In genomic region chr17:82881900-82882714, GRCh38 we compare ENCODE assay signal across 1 cellular context.
TF ChIP-seq lines count a peak whose summit lies in the region.

No MANE protein-coding gene starts in this region.

TF ChIP-seq in HepG2, 621 proteins besides CTCF, POLR2A, EP300 and RAD21 (continued from another document and continues in another):
- TF ChIP-seq, protein P1, sequence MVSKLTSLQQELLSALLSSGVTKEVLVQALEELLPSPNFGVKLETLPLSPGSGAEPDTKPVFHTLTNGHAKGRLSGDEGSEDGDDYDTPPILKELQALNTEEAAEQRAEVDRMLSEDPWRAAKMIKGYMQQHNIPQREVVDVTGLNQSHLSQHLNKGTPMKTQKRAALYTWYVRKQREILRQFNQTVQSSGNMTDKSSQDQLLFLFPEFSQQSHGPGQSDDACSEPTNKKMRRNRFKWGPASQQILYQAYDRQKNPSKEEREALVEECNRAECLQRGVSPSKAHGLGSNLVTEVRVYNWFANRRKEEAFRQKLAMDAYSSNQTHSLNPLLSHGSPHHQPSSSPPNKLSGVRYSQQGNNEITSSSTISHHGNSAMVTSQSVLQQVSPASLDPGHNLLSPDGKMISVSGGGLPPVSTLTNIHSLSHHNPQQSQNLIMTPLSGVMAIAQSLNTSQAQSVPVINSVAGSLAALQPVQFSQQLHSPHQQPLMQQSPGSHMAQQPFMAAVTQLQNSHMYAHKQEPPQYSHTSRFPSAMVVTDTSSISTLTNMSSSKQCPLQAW (CRISPR knock-in tag; IDR thresholded peaks at IDR 0.05), result no peak; the same call in 1 of the 2 replicates
- TF ChIP-seq ZKSCAN8 (CRISPR knock-in tag; IDR thresholded peaks at IDR 0.05; ENCODE audit: borderline replicate concordance) (no peak), MLX (CRISPR knock-in tag; IDR thresholded peaks at IDR 0.05) (no peak), EED (CRISPR knock-in tag; IDR thresholded peaks at IDR 0.05) (0 out of 2 replicates have a peak, but pooled peaks have one; percentile 32), ZFP41 (CRISPR knock-in tag; IDR thresholded peaks at IDR 0.05; ENCODE audit: borderline replicate concordance) (no peak), SNAPC2 (CRISPR knock-in tag; IDR thresholded peaks at IDR 0.05) (no peak), ZNF224 (CRISPR knock-in tag; IDR thresholded peaks at IDR 0.05) (no peak), KLF13 (CRISPR knock-in tag; IDR thresholded peaks at IDR 0.05) (no peak), MAZ (IDR thresholded peaks at IDR 0.05; ENCODE audit: borderline replicate concordance, low read depth, low read length) (peak; percentile 24; the same call in 1 of the 2 replicates), MAZ (CRISPR knock-in tag; IDR thresholded peaks at IDR 0.05; ENCODE audit: low read depth) (no peak), TEAD2 (CRISPR knock-in tag; IDR thresholded peaks at IDR 0.05) (no peak), PAF1 (CRISPR knock-in tag; IDR thresholded peaks at IDR 0.05) (no peak), ZNF232 (CRISPR knock-in tag; IDR thresholded peaks at IDR 0.05; ENCODE audit: borderline replicate concordance) (no peak), RARG (CRISPR knock-in tag; IDR thresholded peaks at IDR 0.05; ENCODE audit: low read depth) (no peak), ZNF589 (CRISPR knock-in tag; conservative IDR thresholded peaks at IDR 0.05) (no peak), ZMYM2 (CRISPR knock-in tag; IDR thresholded peaks at IDR 0.05) (no peak), ZNF441 (CRISPR knock-in tag; IDR thresholded peaks at IDR 0.05; ENCODE audit: borderline replicate concordance) (no peak), MED1 (CRISPR knock-in tag; IDR thresholded peaks at IDR 0.05) (peak; percentile 44; the same call in 1 of the 2 replicates), TBL1XR1 (IDR thresholded peaks at IDR 0.05; ENCODE audit: borderline replicate concordance, low read length, partially characterized antibody) (no peak), GRHL1 (CRISPR knock-in tag; conservative IDR thresholded peaks at IDR 0.05) (no peak), FOXO1 (CRISPR knock-in tag; IDR thresholded peaks at IDR 0.05) (0 out of 2 replicates have a peak, but pooled peaks have one; percentile 33), REST (IDR thresholded peaks at IDR 0.05; ENCODE audit: borderline replicate concordance in 1 of 2, low read depth in 1 of 2, low read length in 2 of 2) (no peak), ISL2 (CRISPR knock-in tag; IDR thresholded peaks at IDR 0.05) (no peak), ETV5 (CRISPR knock-in tag; IDR thresholded peaks at IDR 0.05; ENCODE audit: borderline replicate concordance) (peak; percentile 42; the same call in 1 of the 2 replicates), ZNF136 (CRISPR knock-in tag; IDR thresholded peaks at IDR 0.05; ENCODE audit: low read depth) (peak; percentile 79; the same call in 1 of the 2 replicates), WIZ (CRISPR knock-in tag; IDR thresholded peaks at IDR 0.05) (no peak), CHD4 (IDR thresholded peaks at IDR 0.05; ENCODE audit: borderline replicate concordance, low read length) (no peak), NCOA5 (CRISPR knock-in tag; IDR thresholded peaks at IDR 0.05) (no peak), MYNN (CRISPR knock-in tag; IDR thresholded peaks at IDR 0.05; ENCODE audit: low read depth) (no peak), ZNF788 (CRISPR knock-in tag; IDR thresholded peaks at IDR 0.05; ENCODE audit: borderline replicate concordance) (peak; percentile 60; the same call in 1 of the 2 replicates), KDM2A (CRISPR knock-in tag; IDR thresholded peaks at IDR 0.05; ENCODE audit: borderline replicate concordance, low read depth) (no peak), ZNF549 (CRISPR knock-in tag; IDR thresholded peaks at IDR 0.05) (no peak), TRAFD1 (CRISPR knock-in tag; IDR thresholded peaks at IDR 0.05; ENCODE audit: borderline replicate concordance) (no peak), IRF2 (CRISPR knock-in tag; IDR thresholded peaks at IDR 0.05) (no peak), HMG20B (CRISPR knock-in tag; conservative IDR thresholded peaks at IDR 0.05) (0 out of 2 replicates have a peak, but pooled peaks have one; percentile 54)
- TF ChIP-seq, protein P2, sequence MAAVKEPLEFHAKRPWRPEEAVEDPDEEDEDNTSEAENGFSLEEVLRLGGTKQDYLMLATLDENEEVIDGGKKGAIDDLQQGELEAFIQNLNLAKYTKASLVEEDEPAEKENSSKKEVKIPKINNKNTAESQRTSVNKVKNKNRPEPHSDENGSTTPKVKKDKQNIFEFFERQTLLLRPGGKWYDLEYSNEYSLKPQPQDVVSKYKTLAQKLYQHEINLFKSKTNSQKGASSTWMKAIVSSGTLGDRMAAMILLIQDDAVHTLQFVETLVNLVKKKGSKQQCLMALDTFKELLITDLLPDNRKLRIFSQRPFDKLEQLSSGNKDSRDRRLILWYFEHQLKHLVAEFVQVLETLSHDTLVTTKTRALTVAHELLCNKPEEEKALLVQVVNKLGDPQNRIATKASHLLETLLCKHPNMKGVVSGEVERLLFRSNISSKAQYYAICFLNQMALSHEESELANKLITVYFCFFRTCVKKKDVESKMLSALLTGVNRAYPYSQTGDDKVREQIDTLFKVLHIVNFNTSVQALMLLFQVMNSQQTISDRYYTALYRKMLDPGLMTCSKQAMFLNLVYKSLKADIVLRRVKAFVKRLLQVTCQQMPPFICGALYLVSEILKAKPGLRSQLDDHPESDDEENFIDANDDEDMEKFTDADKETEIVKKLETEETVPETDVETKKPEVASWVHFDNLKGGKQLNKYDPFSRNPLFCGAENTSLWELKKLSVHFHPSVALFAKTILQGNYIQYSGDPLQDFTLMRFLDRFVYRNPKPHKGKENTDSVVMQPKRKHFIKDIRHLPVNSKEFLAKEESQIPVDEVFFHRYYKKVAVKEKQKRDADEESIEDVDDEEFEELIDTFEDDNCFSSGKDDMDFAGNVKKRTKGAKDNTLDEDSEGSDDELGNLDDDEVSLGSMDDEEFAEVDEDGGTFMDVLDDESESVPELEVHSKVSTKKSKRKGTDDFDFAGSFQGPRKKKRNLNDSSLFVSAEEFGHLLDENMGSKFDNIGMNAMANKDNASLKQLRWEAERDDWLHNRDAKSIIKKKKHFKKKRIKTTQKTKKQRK (IDR thresholded peaks at IDR 0.05; ENCODE audit: low read length), result no peak
- TF ChIP-seq, protein P3, sequence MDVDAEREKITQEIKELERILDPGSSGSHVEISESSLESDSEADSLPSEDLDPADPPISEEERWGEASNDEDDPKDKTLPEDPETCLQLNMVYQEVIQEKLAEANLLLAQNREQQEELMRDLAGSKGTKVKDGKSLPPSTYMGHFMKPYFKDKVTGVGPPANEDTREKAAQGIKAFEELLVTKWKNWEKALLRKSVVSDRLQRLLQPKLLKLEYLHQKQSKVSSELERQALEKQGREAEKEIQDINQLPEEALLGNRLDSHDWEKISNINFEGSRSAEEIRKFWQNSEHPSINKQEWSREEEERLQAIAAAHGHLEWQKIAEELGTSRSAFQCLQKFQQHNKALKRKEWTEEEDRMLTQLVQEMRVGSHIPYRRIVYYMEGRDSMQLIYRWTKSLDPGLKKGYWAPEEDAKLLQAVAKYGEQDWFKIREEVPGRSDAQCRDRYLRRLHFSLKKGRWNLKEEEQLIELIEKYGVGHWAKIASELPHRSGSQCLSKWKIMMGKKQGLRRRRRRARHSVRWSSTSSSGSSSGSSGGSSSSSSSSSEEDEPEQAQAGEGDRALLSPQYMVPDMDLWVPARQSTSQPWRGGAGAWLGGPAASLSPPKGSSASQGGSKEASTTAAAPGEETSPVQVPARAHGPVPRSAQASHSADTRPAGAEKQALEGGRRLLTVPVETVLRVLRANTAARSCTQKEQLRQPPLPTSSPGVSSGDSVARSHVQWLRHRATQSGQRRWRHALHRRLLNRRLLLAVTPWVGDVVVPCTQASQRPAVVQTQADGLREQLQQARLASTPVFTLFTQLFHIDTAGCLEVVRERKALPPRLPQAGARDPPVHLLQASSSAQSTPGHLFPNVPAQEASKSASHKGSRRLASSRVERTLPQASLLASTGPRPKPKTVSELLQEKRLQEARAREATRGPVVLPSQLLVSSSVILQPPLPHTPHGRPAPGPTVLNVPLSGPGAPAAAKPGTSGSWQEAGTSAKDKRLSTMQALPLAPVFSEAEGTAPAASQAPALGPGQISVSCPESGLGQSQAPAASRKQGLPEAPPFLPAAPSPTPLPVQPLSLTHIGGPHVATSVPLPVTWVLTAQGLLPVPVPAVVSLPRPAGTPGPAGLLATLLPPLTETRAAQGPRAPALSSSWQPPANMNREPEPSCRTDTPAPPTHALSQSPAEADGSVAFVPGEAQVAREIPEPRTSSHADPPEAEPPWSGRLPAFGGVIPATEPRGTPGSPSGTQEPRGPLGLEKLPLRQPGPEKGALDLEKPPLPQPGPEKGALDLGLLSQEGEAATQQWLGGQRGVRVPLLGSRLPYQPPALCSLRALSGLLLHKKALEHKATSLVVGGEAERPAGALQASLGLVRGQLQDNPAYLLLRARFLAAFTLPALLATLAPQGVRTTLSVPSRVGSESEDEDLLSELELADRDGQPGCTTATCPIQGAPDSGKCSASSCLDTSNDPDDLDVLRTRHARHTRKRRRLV (CRISPR knock-in tag; IDR thresholded peaks at IDR 0.05), result no peak
- TF ChIP-seq, protein P4, sequence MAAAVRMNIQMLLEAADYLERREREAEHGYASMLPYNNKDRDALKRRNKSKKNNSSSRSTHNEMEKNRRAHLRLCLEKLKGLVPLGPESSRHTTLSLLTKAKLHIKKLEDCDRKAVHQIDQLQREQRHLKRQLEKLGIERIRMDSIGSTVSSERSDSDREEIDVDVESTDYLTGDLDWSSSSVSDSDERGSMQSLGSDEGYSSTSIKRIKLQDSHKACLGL (CRISPR knock-in tag; IDR thresholded peaks at IDR 0.05), result 0 out of 2 replicates have a peak, but pooled peaks have one; percentile 42
- TF ChIP-seq, protein P5, sequence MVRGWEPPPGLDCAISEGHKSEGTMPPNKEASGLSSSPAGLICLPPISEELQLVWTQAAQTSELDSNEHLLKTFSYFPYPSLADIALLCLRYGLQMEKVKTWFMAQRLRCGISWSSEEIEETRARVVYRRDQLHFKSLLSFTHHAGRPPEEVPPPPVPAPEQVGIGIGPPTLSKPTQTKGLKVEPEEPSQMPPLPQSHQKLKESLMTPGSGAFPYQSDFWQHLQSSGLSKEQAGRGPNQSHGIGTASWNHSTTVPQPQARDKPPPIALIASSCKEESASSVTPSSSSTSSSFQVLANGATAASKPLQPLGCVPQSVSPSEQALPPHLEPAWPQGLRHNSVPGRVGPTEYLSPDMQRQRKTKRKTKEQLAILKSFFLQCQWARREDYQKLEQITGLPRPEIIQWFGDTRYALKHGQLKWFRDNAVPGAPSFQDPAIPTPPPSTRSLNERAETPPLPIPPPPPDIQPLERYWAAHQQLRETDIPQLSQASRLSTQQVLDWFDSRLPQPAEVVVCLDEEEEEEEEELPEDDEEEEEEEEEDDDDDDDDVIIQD (CRISPR knock-in tag; IDR thresholded peaks at IDR 0.05; ENCODE audit: low read depth), result no peak
